15 cellular contexts compared by ENCODE assay signal in the genomic region with DNA sequence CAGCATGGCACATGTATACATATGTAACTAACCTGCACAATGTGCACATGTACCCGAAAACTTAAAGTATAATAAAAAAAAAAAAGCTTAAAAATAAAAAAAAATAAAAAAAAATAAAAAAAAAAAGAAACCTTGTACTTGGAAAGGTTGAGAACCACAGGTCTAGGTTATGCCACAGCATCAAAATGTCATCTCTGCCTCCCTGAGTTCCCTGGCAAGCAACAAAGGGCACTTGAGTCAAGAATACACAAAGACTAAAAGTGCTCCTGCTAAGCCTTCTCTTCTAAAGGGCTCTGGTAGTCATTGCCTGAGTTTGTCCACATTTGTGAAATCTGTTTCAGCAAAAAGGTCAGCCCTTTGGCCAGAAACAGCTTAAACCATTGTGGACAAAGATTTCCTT.
DNase-seq lines count a peak whose midpoint lies in the region; ATAC-seq and TF ChIP-seq lines count a peak whose summit lies in the region.
"Had no signal": no experiment of that assay in that cellular context is flagged by ENCODE, and none has a peak within 500 bp of the region (broad histone marks: within the 10 kb centered on the region; RNA-seq: fewer than 3 reads in every experiment).

No MANE protein-coding gene starts in this region.

- H3K4me1 ChIP-seq in GM23248 (ENCODE audit: insufficient read depth) (no peaks in the 10 kb centered on the region), left lung (no peaks in the 10 kb centered on the region), upper lobe of right lung (no peaks in the 10 kb centered on the region)
- H3K4me1 ChIP-seq: BLaER1 treated with 17β-estradiol and CSF1 and Interleukin-3, amounts not matched to agents 10 nM and 100 nM had no signal

- no peak for DNase-seq in GM23248
- peak; percentile 22 for DNase-seq in M059J (ENCODE audit: low read depth)
- DNase-seq in left lung = no peak
- no peak for DNase-seq in upper lobe of right lung
- DNase-seq in stimulated activated effector memory CD8-positive, alpha-beta T cell treated with anti-CD3 and anti-CD28 coated beads, Interleukin-12 subunit alpha, Interleukin-12 subunit beta, amount 100 ng/mL, for 72 hours (ENCODE audit: low spot score in 2 of 2) = no peak
- no peak for DNase-seq in NOMO-1 treated with dmso at 0.1 percent for 144 hours (lab: John Stamatoyannopoulos, UW; ENCODE audit: unreplicated experiment)
- DNase-seq: ACHN; CD4-positive, CD25-positive, alpha-beta regulatory T cell; DMS79; GOT3; H9; KBM-7 had no signal

- no peaks in the 10 kb centered on the region for H3K9me3 ChIP-seq in GM23248 (ENCODE audit: low read depth)
- no peaks in the 10 kb centered on the region for H3K9me3 ChIP-seq in left lung
- no peaks in the 10 kb centered on the region for H3K9me3 ChIP-seq in upper lobe of right lung
- H3K9me3 ChIP-seq: BLaER1 treated with 17β-estradiol and CSF1 and Interleukin-3, amounts not matched to agents 10 nM and 100 nM had no signal

- in situ Hi-C loops in GM23248 (cut with MboI) = no loop called here

- H3K4me1 Mint-ChIP-seq in stimulated activated effector memory CD8-positive, alpha-beta T cell treated with anti-CD3 and anti-CD28 coated beads, Interleukin-12 subunit alpha, Interleukin-12 subunit beta, amount 100 ng/mL, for 72 hours = no peaks in the 10 kb centered on the region
- H3K4me1 Mint-ChIP-seq: CD4-positive, CD25-positive, alpha-beta regulatory T cell; H9 had no signal

- no peaks in the 10 kb centered on the region for H4K20me1 ChIP-seq in GM23248 (ENCODE audit: insufficient read depth)
- H4K20me1 ChIP-seq: BLaER1 treated with 17β-estradiol and CSF1 and Interleukin-3, amounts not matched to agents 10 nM and 100 nM had no signal

- ATAC-seq in left lung (peak; percentile 84), upper lobe of right lung (peak; percentile 38), GM19324 (IDR thresholded peaks at IDR 0.05; ENCODE audit: low FRiP score, unreplicated experiment) (no peak)
- ATAC-seq in stimulated activated effector memory CD8-positive, alpha-beta T cell treated with anti-CD3 and anti-CD28 coated beads, Interleukin-12 subunit alpha, Interleukin-12 subunit beta, amount 100 ng/mL, for 72 hours = no peak
- ATAC-seq: GM12878 had no signal

- 79 to 89% methylated on average over 1 of the region's 1 CpG for WGBS in GM23248 (ENCODE audit: low coverage in 1 of 2, low lambda C conversion rate in 2 of 2, missing lambda C conversion rate in 2 of 2), 2 experiments

- no peak overlapping the region for H3K27ac Mint-ChIP-seq in stimulated activated effector memory CD8-positive, alpha-beta T cell treated with anti-CD3 and anti-CD28 coated beads, Interleukin-12 subunit alpha, Interleukin-12 subunit beta, amount 100 ng/mL, for 72 hours
- H3K27ac Mint-ChIP-seq: CD4-positive, CD25-positive, alpha-beta regulatory T cell; H9 had no signal

- no peak overlapping the region for H3K4me2 ChIP-seq in GM23248 (ENCODE audit: unreplicated experiment)
- H3K4me2 ChIP-seq: BLaER1 treated with 17β-estradiol and CSF1 and Interleukin-3, amounts not matched to agents 10 nM and 100 nM had no signal

- H3K9me2 ChIP-seq in GM23248 (ENCODE audit: insufficient read depth) = 0 out of 2 replicates have a peak, but pooled peaks cover 5% of the 10 kb centered on the region

- H3K4me3 ChIP-seq in GM23248 (no peak overlapping the region), left lung (no peak overlapping the region), upper lobe of right lung (no peak overlapping the region)
- H3K4me3 ChIP-seq: BLaER1 treated with 17β-estradiol and CSF1 and Interleukin-3, amounts not matched to agents 10 nM and 100 nM; GM12878 had no signal

- H3K4me3 Mint-ChIP-seq in stimulated activated effector memory CD8-positive, alpha-beta T cell treated with anti-CD3 and anti-CD28 coated beads, Interleukin-12 subunit alpha, Interleukin-12 subunit beta, amount 100 ng/mL, for 72 hours = no peak overlapping the region
- H3K4me3 Mint-ChIP-seq: CD4-positive, CD25-positive, alpha-beta regulatory T cell; H9 had no signal

- H3K27ac ChIP-seq in GM23248 = no peak overlapping the region
- no peak overlapping the region for H3K27ac ChIP-seq in left lung
- no peak overlapping the region for H3K27ac ChIP-seq in upper lobe of right lung
- H3K27ac ChIP-seq: BLaER1 treated with 17β-estradiol and CSF1 and Interleukin-3, amounts not matched to agents 10 nM and 100 nM had no signal

- H3K9me3 Mint-ChIP-seq in stimulated activated effector memory CD8-positive, alpha-beta T cell treated with anti-CD3 and anti-CD28 coated beads, Interleukin-12 subunit alpha, Interleukin-12 subunit beta, amount 100 ng/mL, for 72 hours = no peaks in the 10 kb centered on the region
- H3K9me3 Mint-ChIP-seq: CD4-positive, CD25-positive, alpha-beta regulatory T cell; H9 had no signal

- no peaks in the 10 kb centered on the region for H3K36me3 Mint-ChIP-seq in stimulated activated effector memory CD8-positive, alpha-beta T cell treated with anti-CD3 and anti-CD28 coated beads, Interleukin-12 subunit alpha, Interleukin-12 subunit beta, amount 100 ng/mL, for 72 hours
- H3K36me3 Mint-ChIP-seq: CD4-positive, CD25-positive, alpha-beta regulatory T cell had no signal

- intact Hi-C loops in left lung (cut with DNase I) (no loop called here), upper lobe of right lung (cut with DNase I) (no loop called here)

- H3F3A ChIP-seq in GM23248 (ENCODE audit: insufficient read depth) = no peaks in the 10 kb centered on the region

- no peak overlapping the region for H3K9ac ChIP-seq in GM23248
- H3K9ac ChIP-seq: BLaER1 treated with 17β-estradiol and CSF1 and Interleukin-3, amounts not matched to agents 10 nM and 100 nM had no signal

- no peak for TF ChIP-seq CTCF in left lung (IDR thresholded peaks at IDR 0.05)
- no peak for TF ChIP-seq CTCF in upper lobe of right lung (IDR thresholded peaks at IDR 0.05)

- H3K36me3 ChIP-seq in GM23248 (ENCODE audit: low read depth) (no peaks in the 10 kb centered on the region), left lung (no peaks in the 10 kb centered on the region), upper lobe of right lung (no peaks in the 10 kb centered on the region)
- H3K36me3 ChIP-seq: BLaER1 treated with 17β-estradiol and CSF1 and Interleukin-3, amounts not matched to agents 10 nM and 100 nM had no signal

- H3K79me2 ChIP-seq in GM23248 (ENCODE audit: insufficient read depth) = no peaks in the 10 kb centered on the region

- no peaks in the 10 kb centered on the region for H3K27me3 ChIP-seq in GM23248 (replicated peaks; ENCODE audit: insufficient read depth)
- H3K27me3 ChIP-seq in left lung = no peaks in the 10 kb centered on the region
- H3K27me3 ChIP-seq in upper lobe of right lung = no peaks in the 10 kb centered on the region
- H3K27me3 ChIP-seq: BLaER1 treated with 17β-estradiol and CSF1 and Interleukin-3, amounts not matched to agents 10 nM and 100 nM had no signal

- peak overlapping the region; percentile 18; the same call in 1 of the 2 replicates for H2AFZ ChIP-seq in GM23248

Comparison
In these comparisons a context has a peak if more than half of its experiments do, and no peak if none do; other contexts are left out.
1. ATAC-seq: peak in left lung (single experiment) and upper lobe of right lung (single experiment); none in stimulated activated effector memory CD8-positive, alpha-beta T cell treated with anti-CD3 and anti-CD28 coated beads, Interleukin-12 subunit alpha, Interleukin-12 subunit beta, amount 100 ng/mL, for 72 hours (single experiment) and GM19324 (single experiment).